Comparison of ENCODE assay signal across 10 cellular contexts in the genomic region with DNA sequence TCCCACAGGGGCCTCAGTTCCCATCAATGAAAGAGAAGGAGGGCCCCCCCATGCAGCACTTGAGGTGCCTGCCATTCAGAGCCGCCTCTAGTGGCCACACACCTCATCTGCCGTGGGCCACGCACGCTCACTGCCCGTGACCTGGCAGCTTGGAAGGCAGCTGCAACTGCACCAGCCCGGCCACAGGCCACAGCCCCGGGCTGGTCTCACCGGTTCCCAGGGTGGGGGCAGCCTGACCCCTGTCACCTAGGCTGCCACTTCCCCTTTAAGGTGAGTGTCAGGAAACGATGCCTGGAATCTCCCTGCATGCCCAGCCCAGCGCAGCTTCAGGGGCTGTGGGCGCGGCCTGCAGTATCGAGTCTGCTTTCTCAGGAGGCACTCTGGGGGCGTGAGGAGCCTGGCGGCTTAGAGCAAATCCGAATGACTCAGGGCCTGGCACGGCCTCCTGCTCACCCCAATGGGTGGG. TPM values are rescaled to one million over a fixed set of nuclear protein-coding genes. Genes with fewer than 3 reads are reported as not detected.
DNase-seq lines count a peak whose midpoint lies in the region; ATAC-seq, FAIRE-seq and TF ChIP-seq lines count a peak whose summit lies in the region.
"Had no signal": no experiment of that assay in that cellular context is flagged by ENCODE, and none has a peak within 500 bp of the region (broad histone marks: within the 10 kb centered on the region; RNA-seq: fewer than 3 reads in every experiment).

No MANE protein-coding gene starts in this region.

- CTCF ChIA-PET in IMR-90 (lab: Yijun Ruan, JAX) = no interaction called here
- CTCF ChIA-PET in H1 (lab: Charles Lee; ENCODE audit: partially characterized antibody) = interaction anchor here (1.9 to 2.1 kb wide), 2 partner anchors 36 to 90 kb away, joined by 6 read pairs; no protein-coding TSS in a partner anchor

- no peaks in the 10 kb centered on the region for H3K79me2 ChIP-seq in H1 (ENCODE audit: control insufficient read depth in 1 of 2, insufficient read depth in 2 of 2, low read length in 2 of 2)

- no peak overlapping the region for H3K56ac ChIP-seq in IMR-90 (ENCODE audit: extremely low read depth, insufficient read depth, low read length)
- no peak overlapping the region for H3K56ac ChIP-seq in H1 (replicated peaks; ENCODE audit: insufficient read length, low read depth, low read length)

- intact Hi-C loops in IMR-90 (cut with micrococcal nuclease) = no loop called here

- no peak overlapping the region for H4K8ac ChIP-seq in IMR-90 (ENCODE audit: low read depth in 2 of 2, low read length in 2 of 2)
- H4K8ac ChIP-seq in H1 (ENCODE audit: extremely low read depth, insufficient read depth, low read length) = peak overlapping the region; percentile 51; the same call in 1 of the 2 replicates

- no peak overlapping the region for H2BK15ac ChIP-seq in IMR-90 (ENCODE audit: low read depth, low read length)
- no peak overlapping the region for H2BK15ac ChIP-seq in H1 (ENCODE audit: low read length)

- WGBS in IMR-90 (ENCODE audit: extremely low coverage in 2 of 2, insufficient read length in 1 of 2), 2 experiments = 73% methylated on average over 3 of the region's 17 CpGs; no CpG with 5 or more reads in 1 of the 2 experiments
- 81% methylated on average over 17 of the region's 17 CpGs; no CpG with 5 or more reads in 1 of the 2 experiments for WGBS in H1 (ENCODE audit: extremely low coverage in 1 of 2, insufficient coverage in 1 of 2, insufficient read length in 1 of 2, insufficient replicate concordance in 2 of 2, low coverage in 1 of 2, low lambda C conversion rate in 2 of 2, missing lambda C conversion rate in 1 of 2), 2 experiments
- 22 to 35% (median 29%) methylated on average over 17 of the region's 17 CpGs for WGBS in small intestine, 3 donors

- FAIRE-seq in H1 (lab: Jason Lieb, UNC) (no peak), small intestine (lab: Jason Lieb, UNC) (no peak)

- H4K91ac ChIP-seq in IMR-90 (ENCODE audit: insufficient read depth, low read depth, low read length) = no peak overlapping the region
- H4K91ac ChIP-seq in H1 (replicated peaks; ENCODE audit: insufficient read length, low read length) = no peak overlapping the region

- H3K79me1 ChIP-seq in IMR-90 (ENCODE audit: low read depth in 1 of 2, low read length in 2 of 2) (no peaks in the 10 kb centered on the region), H1 (ENCODE audit: low read depth, low read length) (no peaks in the 10 kb centered on the region)

- in situ Hi-C loops in IMR-90 (cut with MboI; ENCODE audit: low sequenced_read_pairs) (no loop called here), HAP-1 (cut with MboI; ENCODE audit: low sequenced_read_pairs) (no loop called here)

- TF ChIP-seq RAD21 in IMR-90 (IDR thresholded peaks at IDR 0.05; ENCODE audit: low read length) (no peak), H1 (IDR thresholded peaks at IDR 0.05 in 1 of 2, conservative IDR thresholded peaks at IDR 0.05 in 1 of 2; ENCODE audit: low read depth in 2 of 2, low read length in 2 of 2) (no peak)

- TF ChIP-seq CTCF in IMR-90 (conservative IDR thresholded peaks at IDR 0.05; ENCODE audit: low read depth, low read length) (no peak), H1 (IDR thresholded peaks at IDR 0.05; ENCODE audit: control extremely low read depth in 1 of 3, insufficient read depth in 1 of 3, low read depth in 1 of 3, low read length in 3 of 3) (no peak)

- no peak overlapping the region for H2AK9ac ChIP-seq in IMR-90 (replicated peaks; ENCODE audit: low read depth, low read length, poor library complexity)

- H3K9me1 ChIP-seq in IMR-90 (ENCODE audit: insufficient read depth, low read length) = no peaks in the 10 kb centered on the region

- H3K9ac ChIP-seq in IMR-90 (ENCODE audit: low read depth, low read length) = no peak overlapping the region
- no peak overlapping the region for H3K9ac ChIP-seq in H1 (replicated peaks in 1 of 4; ENCODE audit: extremely low read depth in 1 of 4, low read depth in 3 of 4, low read length in 3 of 4)

- POLR2A ChIA-PET in IMR-90 (lab: Charles Lee; ENCODE audit: unreplicated experiment) = no interaction called here
- POLR2A ChIA-PET in H1 (lab: Charles Lee; ENCODE audit: partially characterized antibody) = no interaction called here

- H3K36me3 ChIP-seq in IMR-90 (ENCODE audit: control insufficient read depth, insufficient read depth, low read length) = no peaks in the 10 kb centered on the region
- H3K36me3 ChIP-seq in H1 (ENCODE audit: control insufficient read depth in 2 of 4, insufficient read depth in 4 of 4, low read length in 3 of 4) = no peaks in the 10 kb centered on the region
- H3K36me3 ChIP-seq in HAP-1 (replicated peaks) = no peaks in the 10 kb centered on the region
- no peaks in the 10 kb centered on the region for H3K36me3 ChIP-seq in small intestine (ENCODE audit: control insufficient read depth in 2 of 2, insufficient read depth in 2 of 2, low read length in 2 of 2)

- DNase-seq in ELF-1 (ENCODE audit: low read depth, low spot score) (peak; percentile 82), IMR-90 (peak; percentile 36), H1 (ENCODE audit: low read depth in 1 of 2, low spot score in 2 of 2) (no peak), renal cortical epithelial cell (ENCODE audit: low read depth) (peak; percentile 75), NCI-H2107 treated with DMSO at 0.1 percent for 48 hours (lab: John Stamatoyannopoulos, UW; ENCODE audit: unreplicated experiment) (no peak), HAP-1 (ENCODE audit: low spot score in 2 of 2) (no peak), NK-92 (lab: John Stamatoyannopoulos, UW; ENCODE audit: unreplicated experiment) (no peak), small intestine (no peak)

- TF ChIP-seq POLR2A in IMR-90 (IDR thresholded peaks at IDR 0.05; ENCODE audit: low read depth, low read length) (no peak), H1 (IDR thresholded peaks at IDR 0.05; ENCODE audit: control extremely low read depth in 1 of 2, low read depth in 2 of 2, low read length in 2 of 2) (no peak)

- H3K23me2 ChIP-seq in H1 (ENCODE audit: low read depth, low read length) = no peaks in the 10 kb centered on the region

- peak; percentile 70 for ATAC-seq in IMR-90 (ENCODE audit: low read depth)

- no peak overlapping the region for H3K4me2 ChIP-seq in IMR-90 (ENCODE audit: low read depth, low read length)
- H3K4me2 ChIP-seq in H1 (ENCODE audit: insufficient read depth in 1 of 2, low read depth in 2 of 2, low read length in 2 of 2) = no peak overlapping the region

- no peaks in the 10 kb centered on the region; the same call in 1 of the 2 replicates for H3K4me1 ChIP-seq in IMR-90 (ENCODE audit: control insufficient read depth, insufficient read depth, low read length)
- H3K4me1 ChIP-seq in H1 (replicated peaks in 1 of 4; ENCODE audit: control insufficient read depth in 3 of 4, insufficient read depth in 4 of 4, low read length in 3 of 4) = 0 out of 7 replicates have a peak, but pooled peaks cover 0 to 2% (median 0%) of the 10 kb centered on the region in 4 experiments
- H3K4me1 ChIP-seq in HAP-1 = no peaks in the 10 kb centered on the region
- H3K4me1 ChIP-seq in small intestine (ENCODE audit: control insufficient read depth in 2 of 2, insufficient read depth in 1 of 2, low read depth in 1 of 2, low read length in 1 of 2) = peaks cover 0 to 4% of the 10 kb centered on the region in 2 donors

- H2AFZ ChIP-seq in IMR-90 (replicated peaks; ENCODE audit: low read length, poor library complexity) (peak overlapping the region; percentile 8), H1 (ENCODE audit: low read length) (no peak overlapping the region)

- TF ChIP-seq EP300 in H1 (IDR thresholded peaks at IDR 0.05; ENCODE audit: borderline replicate concordance in 1 of 2, low read depth in 2 of 2, low read length in 2 of 2) = no peak

- no peak overlapping the region for H3K4me3 ChIP-seq in IMR-90 (ENCODE audit: insufficient read depth, low read depth, low read length)
- H3K4me3 ChIP-seq in H1 (ENCODE audit: extremely low read depth in 1 of 4, insufficient read depth in 2 of 4, low read depth in 3 of 4, low read length in 4 of 4) = no peak overlapping the region
- no peak overlapping the region for H3K4me3 ChIP-seq in HAP-1
- no peak overlapping the region for H3K4me3 ChIP-seq in small intestine (ENCODE audit: low read depth in 1 of 2, low read length in 2 of 2)

- no peak overlapping the region for H2BK20ac ChIP-seq in IMR-90 (ENCODE audit: low read depth, low read length)
- no peak overlapping the region for H2BK20ac ChIP-seq in H1 (ENCODE audit: low read length)

- H3K9me3 ChIP-seq in IMR-90 (ENCODE audit: control insufficient read depth, insufficient read depth, low read length) (no peaks in the 10 kb centered on the region), H1 (ENCODE audit: insufficient read depth in 2 of 2, low read depth in 1 of 2, low read length in 1 of 2) (no peaks in the 10 kb centered on the region), HAP-1 (no peaks in the 10 kb centered on the region), small intestine (ENCODE audit: control insufficient read depth, low read depth) (no peaks in the 10 kb centered on the region)

- H2BK120ac ChIP-seq in IMR-90 (ENCODE audit: low read depth, low read length) (no peak overlapping the region), H1 (replicated peaks; ENCODE audit: low read depth, low read length) (no peak overlapping the region)

- H3K4ac ChIP-seq in IMR-90 (ENCODE audit: low read depth, low read length) = no peak overlapping the region
- no peak overlapping the region for H3K4ac ChIP-seq in H1 (replicated peaks; ENCODE audit: insufficient read length, low read depth, low read length)

- H4K20me1 ChIP-seq in IMR-90 (ENCODE audit: insufficient read depth, low read length) (no peaks in the 10 kb centered on the region), H1 (replicated peaks in 1 of 2; ENCODE audit: control insufficient read depth in 1 of 2, insufficient read depth in 2 of 2, low read length in 2 of 2) (no peaks in the 10 kb centered on the region)

- no TSS peak for BruUV-seq in IMR-90 (replicated peaks; lab: Mats Ljungman, UMichigan)

- H3K18ac ChIP-seq in IMR-90 (ENCODE audit: low read depth, low read length) (no peak overlapping the region), H1 (ENCODE audit: extremely low read depth, low read length) (no peak overlapping the region)

- H3K14ac ChIP-seq in IMR-90 (replicated peaks; ENCODE audit: low read depth, low read length) = no peak overlapping the region
- no peak overlapping the region for H3K14ac ChIP-seq in H1 (ENCODE audit: insufficient read length)

- no peak overlapping the region for H2AK5ac ChIP-seq in IMR-90 (ENCODE audit: low read depth, low read length)
- no peak overlapping the region for H2AK5ac ChIP-seq in H1 (ENCODE audit: low read depth, low read length)

- dilution Hi-C loops in IMR-90 (cut with HindIII; ENCODE audit: low sequenced_read_pairs, unreplicated experiment) = no loop called here

- H3K27ac ChIP-seq in IMR-90 (ENCODE audit: insufficient read depth, low read length) = no peak overlapping the region
- no peak overlapping the region for H3K27ac ChIP-seq in H1 (ENCODE audit: low read depth, low read length)
- H3K27ac ChIP-seq in small intestine (ENCODE audit: low read depth in 1 of 2, low read length in 1 of 2) = no peak overlapping the region

- H3K23ac ChIP-seq in IMR-90 (ENCODE audit: low read depth, low read length) = no peak overlapping the region
- no peak overlapping the region for H3K23ac ChIP-seq in H1 (ENCODE audit: insufficient read length)

- peaks cover 5% of the 10 kb centered on the region; the same call in 1 of the 2 replicates for H3K27me3 ChIP-seq in IMR-90 (ENCODE audit: control insufficient read depth, insufficient read depth, low read length)
- no peaks in the 10 kb centered on the region for H3K27me3 ChIP-seq in H1 (replicated peaks in 1 of 4; ENCODE audit: control insufficient read depth in 3 of 4, extremely low read depth in 1 of 4, insufficient read depth in 3 of 4, low read length in 3 of 4)
- H3K27me3 ChIP-seq in HAP-1 (ENCODE audit: low read depth) = no peaks in the 10 kb centered on the region
- H3K27me3 ChIP-seq in small intestine (ENCODE audit: control insufficient read depth in 2 of 2, insufficient read depth in 2 of 2, low read length in 2 of 2) = no peaks in the 10 kb centered on the region

- no peak overlapping the region for H2BK12ac ChIP-seq in H1 (ENCODE audit: low read depth, low read length)

- H4K5ac ChIP-seq in IMR-90 (ENCODE audit: low read depth, low read length) = no peak overlapping the region
- no peak overlapping the region for H4K5ac ChIP-seq in H1 (ENCODE audit: insufficient read length, low read depth, low read length)

- no peak overlapping the region for H2BK5ac ChIP-seq in IMR-90 (ENCODE audit: low read depth, low read length, poor library complexity, severe bottlenecking)
- H2BK5ac ChIP-seq in H1 (ENCODE audit: low read depth, low read length) = no peak overlapping the region

RNA-seq across cellular contexts. Expression of gene MAB21L4, which starts 2.6 kb away (rescaled TPM):
- total RNA-seq in IMR-90 (2012; rRNA removed) (not detected in 2 replicates), renal cortical epithelial cell (0.10 and 5.2 TPM in 2 replicates)
- polyA plus RNA-seq in IMR-90 (2012; rRNA removed) (not detected in 2 replicates), H1 (2011; rRNA removed) (0.08 and 0.11 TPM in 2 replicates), small intestine (10 to 100 TPM in 1 of 3 donors, 1 to 10 TPM in 2; 3.8 to 29.3 (median 4.0) TPM)
- not detected in 2 replicates for polyA plus RNA-seq in IMR-90 (2012; cell fraction: cytosol; rRNA removed)
- 0.02 TPM in 1 of 2 replicates, not detected in the other for polyA plus RNA-seq in IMR-90 (2012; cell fraction: nucleus; rRNA removed; ENCODE audit: low replicate concordance)
- not detected in 2 replicates for total RNA-seq in H1 (2021; fragmentation: NEBNext Ultra II Directional; extraction: Animal tissue kit (Norgen Biotek cat#: 25700))
- 0.19 TPM for polyA plus RNA-seq in H1 (2011; cell fraction: cytosol; rRNA removed)
- 0.10 TPM for polyA plus RNA-seq in H1 (2011; cell fraction: nucleus; rRNA removed)
- polyA plus RNA-seq in H1 (2012, experiment 1 of 2) = 0.17 to 0.31 TPM in 2 of 4 replicates, not detected in the others
- 0.08 TPM for polyA plus RNA-seq in H1 (2012, experiment 2 of 2)
- polyA plus RNA-seq in H1 (2013, experiment 1 of 2) = 0.14 TPM
- 0.20 TPM for polyA plus RNA-seq in H1 (2013, experiment 2 of 2)
- polyA minus RNA-seq in H1 (2011; rRNA and poly(A)+ RNA removed) = 0.13 TPM in 1 of 2 replicates, not detected in the other
- not detected for polyA minus RNA-seq in H1 (2011; cell fraction: cytosol; rRNA and poly(A)+ RNA removed)
- polyA minus RNA-seq in H1 (2011; cell fraction: nucleus; rRNA and poly(A)+ RNA removed) = not detected
- total RNA-seq: glomerular endothelial cell, pulmonary artery endothelial cell had no signal

RNA-seq across cellular contexts. Expression of gene CROCC2, which starts 12.7 kb away (rescaled TPM):
- total RNA-seq in IMR-90 (2012; rRNA removed) (not detected in 2 replicates), renal cortical epithelial cell (under 0.01 TPM in 1 of 2 replicates, not detected in the other)
- polyA plus RNA-seq in IMR-90 (2012; rRNA removed) (not detected in 2 replicates), H1 (2011; rRNA removed) (not detected in 2 replicates), small intestine (under 1 TPM in 1 of 3 donors, not detected in 2; 0.13 TPM)
- not detected in 2 replicates for polyA plus RNA-seq in IMR-90 (2012; cell fraction: cytosol; rRNA removed)
- polyA plus RNA-seq in IMR-90 (2012; cell fraction: nucleus; rRNA removed; ENCODE audit: low replicate concordance) = 0.03 and 0.17 TPM in 2 replicates
- not detected in 2 replicates for total RNA-seq in H1 (2021; fragmentation: NEBNext Ultra II Directional; extraction: Animal tissue kit (Norgen Biotek cat#: 25700))
- polyA plus RNA-seq in H1 (2011; cell fraction: cytosol; rRNA removed) = not detected
- polyA plus RNA-seq in H1 (2011; cell fraction: nucleus; rRNA removed) = not detected
- polyA plus RNA-seq in H1 (2012, experiment 1 of 2) = not detected in 4 replicates
- not detected for polyA plus RNA-seq in H1 (2012, experiment 2 of 2)
- polyA plus RNA-seq in H1 (2013, experiment 1 of 2) = not detected
- polyA plus RNA-seq in H1 (2013, experiment 2 of 2) = not detected
- not detected in 2 replicates for polyA minus RNA-seq in H1 (2011; rRNA and poly(A)+ RNA removed)
- polyA minus RNA-seq in H1 (2011; cell fraction: cytosol; rRNA and poly(A)+ RNA removed) = not detected
- not detected for polyA minus RNA-seq in H1 (2011; cell fraction: nucleus; rRNA and poly(A)+ RNA removed)
- total RNA-seq: glomerular endothelial cell, pulmonary artery endothelial cell had no signal

RNA-seq across cellular contexts. Expression of gene AGXT, which starts 24.8 kb away (rescaled TPM):
- total RNA-seq in IMR-90 (2012; rRNA removed) (not detected in 2 replicates), renal cortical epithelial cell (not detected in 2 replicates)
- polyA plus RNA-seq in IMR-90 (2012; rRNA removed) (not detected in 2 replicates), H1 (2011; rRNA removed) (0.03 TPM in 1 of 2 replicates, not detected in the other), small intestine (1 to 10 TPM in 1 of 3 donors, under 1 TPM in 2; 0.27 to 1.8 (median 0.84) TPM)
- not detected in 2 replicates for polyA plus RNA-seq in IMR-90 (2012; cell fraction: cytosol; rRNA removed)
- not detected in 2 replicates for polyA plus RNA-seq in IMR-90 (2012; cell fraction: nucleus; rRNA removed; ENCODE audit: low replicate concordance)
- total RNA-seq in H1 (2021; fragmentation: NEBNext Ultra II Directional; extraction: Animal tissue kit (Norgen Biotek cat#: 25700)) = not detected in 2 replicates
- polyA plus RNA-seq in H1 (2011; cell fraction: cytosol; rRNA removed) = 0.05 TPM
- polyA plus RNA-seq in H1 (2011; cell fraction: nucleus; rRNA removed) = not detected
- not detected in 4 replicates for polyA plus RNA-seq in H1 (2012, experiment 1 of 2)
- polyA plus RNA-seq in H1 (2012, experiment 2 of 2) = not detected
- polyA plus RNA-seq in H1 (2013, experiment 1 of 2) = not detected
- not detected for polyA plus RNA-seq in H1 (2013, experiment 2 of 2)
- polyA minus RNA-seq in H1 (2011; rRNA and poly(A)+ RNA removed) = not detected in 2 replicates
- polyA minus RNA-seq in H1 (2011; cell fraction: cytosol; rRNA and poly(A)+ RNA removed) = not detected
- not detected for polyA minus RNA-seq in H1 (2011; cell fraction: nucleus; rRNA and poly(A)+ RNA removed)
- total RNA-seq: glomerular endothelial cell, pulmonary artery endothelial cell had no signal

Comparison
In these comparisons a context has a peak if more than half of its experiments do, and no peak if none do; other contexts are left out.
1. DNase-seq: peak in ELF-1 (single experiment), IMR-90 (single experiment) and renal cortical epithelial cell (single experiment); none in H1 (0 of 2), NCI-H2107 treated with DMSO at 0.1 percent for 48 hours (single experiment), HAP-1 (0 of 2), NK-92 (single experiment) and small intestine (single experiment).